ENCODE assay signal across 14 cellular contexts in genomic region chr3:172305552-172305951, GRCh38.
DNase-seq lines count a peak whose midpoint lies in the region; ATAC-seq, FAIRE-seq and TF ChIP-seq lines count a peak whose summit lies in the region.
"Had no signal": no experiment of that assay in that cellular context is flagged by ENCODE, and none has a peak within 500 bp of the region (broad histone marks: within the 10 kb centered on the region; RNA-seq: fewer than 3 reads in every experiment).

No MANE protein-coding gene starts in this region.

- H3K27me3 ChIP-seq in breast epithelium (no peaks in the 10 kb centered on the region), mammary epithelial cell (ENCODE audit: insufficient read depth, low read length) (no peaks in the 10 kb centered on the region), upper lobe of right lung (no peaks in the 10 kb centered on the region)

- peak overlapping the region; percentile 27 for H3K4me2 ChIP-seq in mammary epithelial cell (ENCODE audit: insufficient read depth, low read depth, low read length)

- H3K9me3 Mint-ChIP-seq in MCF 10A (ENCODE audit: unreplicated experiment): peaks cover 7% of the 10 kb centered on the region
- H3K9me3 Mint-ChIP-seq: stimulated activated naive CD8-positive, alpha-beta T cell treated with anti-CD3 and anti-CD28 coated beads, Interleukin-15, Interleukin-2, amounts not matched to agents 100 ng/mL and 50 ng/mL, for 24 hours had no signal

- ATAC-seq in upper lobe of right lung (peak; percentile 24), HG02870 (IDR thresholded peaks at IDR 0.05; ENCODE audit: unreplicated experiment) (no peak), HG03175 (IDR thresholded peaks at IDR 0.05; ENCODE audit: unreplicated experiment) (no peak)
- ATAC-seq: Panc1 had no signal

- H3K79me2 ChIP-seq in mammary epithelial cell (ENCODE audit: insufficient read depth, low read length): peaks cover 4% of the 10 kb centered on the region

- H3K27ac ChIP-seq in breast epithelium: no peak overlapping the region
- H3K27ac ChIP-seq in mammary epithelial cell (ENCODE audit: insufficient read depth, low read depth, low read length): peak overlapping the region; percentile 30
- no peak overlapping the region for H3K27ac ChIP-seq in upper lobe of right lung

- H4K20me1 ChIP-seq in mammary epithelial cell (ENCODE audit: insufficient read depth, low read length): no peaks in the 10 kb centered on the region

- no peak overlapping the region for H3K4me3 ChIP-seq in breast epithelium
- no peak overlapping the region for H3K4me3 ChIP-seq in mammary epithelial cell (replicated peaks in 1 of 3; ENCODE audit: insufficient read depth in 1 of 3, low read depth in 2 of 3, low read length in 3 of 3)
- no peak overlapping the region for H3K4me3 ChIP-seq in upper lobe of right lung

- H3K4me3 Mint-ChIP-seq in MCF 10A (ENCODE audit: unreplicated experiment): no peak overlapping the region
- H3K4me3 Mint-ChIP-seq: stimulated activated naive CD8-positive, alpha-beta T cell treated with anti-CD3 and anti-CD28 coated beads, Interleukin-15, Interleukin-2, amounts not matched to agents 100 ng/mL and 50 ng/mL, for 24 hours had no signal

- peaks cover 73% of the 10 kb centered on the region for H3K36me3 Mint-ChIP-seq in MCF 10A (ENCODE audit: insufficient read depth, unreplicated experiment)

- H3K4me1 ChIP-seq in breast epithelium (no peaks in the 10 kb centered on the region), mammary epithelial cell (ENCODE audit: insufficient read depth, low read length) (peaks cover 27% of the 10 kb centered on the region), upper lobe of right lung (no peaks in the 10 kb centered on the region)

- in situ Hi-C loops in mammary epithelial cell (cut with MboI; ENCODE audit: low sequenced_read_pairs in 2 of 2): no loop called here

- no peak overlapping the region for H3K9ac ChIP-seq in mammary epithelial cell (ENCODE audit: insufficient read depth, low read length)

- H3K27ac Mint-ChIP-seq in MCF 10A (ENCODE audit: low read depth, unreplicated experiment): peak overlapping the region; percentile 59
- H3K27ac Mint-ChIP-seq: stimulated activated naive CD8-positive, alpha-beta T cell treated with anti-CD3 and anti-CD28 coated beads, Interleukin-15, Interleukin-2, amounts not matched to agents 100 ng/mL and 50 ng/mL, for 24 hours had no signal

- POLR2A ChIA-PET in MCF 10A (lab: Yijun Ruan, JAX): no interaction called here

- TF ChIP-seq CTCF in MCF 10A (IDR thresholded peaks at IDR 0.05; ENCODE audit: unreplicated experiment) (no peak), breast epithelium (IDR thresholded peaks at IDR 0.05) (no peak), mammary epithelial cell (conservative IDR thresholded peaks at IDR 0.05 in 1 of 2, IDR thresholded peaks at IDR 0.05 in 1 of 2; ENCODE audit: extremely low read depth in 1 of 2, insufficient read depth in 1 of 2, low read depth in 1 of 2, low read length in 2 of 2) (no peak), upper lobe of right lung (IDR thresholded peaks at IDR 0.05) (no peak)

- CTCF ChIA-PET in MCF 10A (lab: Yijun Ruan, JAX) (no interaction called here), mammary epithelial cell (lab: Charles Lee; ENCODE audit: low non-redundant PET) (no interaction called here)

- dilution Hi-C loops in mammary epithelial cell (cut with HindIII; ENCODE audit: low sequenced_read_pairs): no loop called here

- no peak for FAIRE-seq in urothelium cell line (lab: Jason Lieb, UNC)
- FAIRE-seq: TTC549 had no signal

- peaks cover 32% of the 10 kb centered on the region for H3K4me1 Mint-ChIP-seq in MCF 10A (ENCODE audit: insufficient read depth, unreplicated experiment)

- no peaks in the 10 kb centered on the region for H3K36me3 ChIP-seq in breast epithelium
- H3K36me3 ChIP-seq in mammary epithelial cell (ENCODE audit: insufficient read depth, low read length): peaks cover 14% of the 10 kb centered on the region
- H3K36me3 ChIP-seq in upper lobe of right lung: peaks cover 56% of the 10 kb centered on the region

- H3K9me3 ChIP-seq in breast epithelium (no peaks in the 10 kb centered on the region), mammary epithelial cell (replicated peaks; ENCODE audit: insufficient read depth, low read length) (no peaks in the 10 kb centered on the region), upper lobe of right lung (no peaks in the 10 kb centered on the region)

- no peak overlapping the region for H2AFZ ChIP-seq in mammary epithelial cell (ENCODE audit: low read depth, low read length)

- TF ChIP-seq POLR2A in breast epithelium (IDR thresholded peaks at IDR 0.05): no peak

- intact Hi-C loops in MCF 10A (cut with micrococcal nuclease) (loop anchor here (10.0 kb wide), 1 partner anchor 181 kb away; no protein-coding TSS in a partner anchor), breast epithelium (cut with DNase I; ENCODE audit: low total_unique reads) (no loop called here), mammary epithelial cell (cut with micrococcal nuclease) (no loop called here), upper lobe of right lung (cut with DNase I) (no loop called here)

- WGBS in mammary epithelial cell (ENCODE audit: low coverage, missing lambda C conversion rate): 83% methylated on average over 2 of the region's 2 CpGs

- DNase-seq in MCF 10A (ENCODE audit: unreplicated experiment) (peak; percentile 86), breast epithelium (ENCODE audit: low spot score in 2 of 2) (no peak), mammary epithelial cell (peak; percentile 87), kidney glomerular epithelial cell (lab: John Stamatoyannopoulos, UW) (peak; percentile 12), upper lobe of right lung (no peak), urothelium cell line (ENCODE audit: low spot score) (no peak)
- DNase-seq: 8988T; DMS 273 treated with DMSO at 0.1 percent for 48 hours; stimulated activated CD4-positive, alpha-beta T cell treated with anti-CD3 and anti-CD28 coated beads, Interleukin-2, amount 100 ng/mL, for 48 hours had no signal

- no peaks in the 10 kb centered on the region for H3K27me3 Mint-ChIP-seq in MCF 10A (ENCODE audit: insufficient read depth, unreplicated experiment)
- H3K27me3 Mint-ChIP-seq: stimulated activated naive CD8-positive, alpha-beta T cell treated with anti-CD3 and anti-CD28 coated beads, Interleukin-15, Interleukin-2, amounts not matched to agents 100 ng/mL and 50 ng/mL, for 24 hours had no signal

- BruUV-seq in MCF 10A (replicated peaks; lab: Mats Ljungman, UMichigan): no TSS peak
- BruUV-seq in mammary epithelial cell (replicated peaks; lab: Mats Ljungman, UMichigan): no TSS peak

Comparison
In these comparisons a context has a peak if more than half of its experiments do, and no peak if none do; other contexts are left out.
1. DNase-seq: peak in MCF 10A (single experiment), mammary epithelial cell (single experiment) and kidney glomerular epithelial cell (single experiment); none in breast epithelium (0 of 2), upper lobe of right lung (single experiment) and urothelium cell line (single experiment).